In genomic region chr2:192390401-192390800, GRCh38 we compare ENCODE assay signal across 27 cellular contexts.
DNase-seq lines count a peak whose midpoint lies in the region; ATAC-seq, FAIRE-seq and TF ChIP-seq lines count a peak whose summit lies in the region.
"Had no signal": no experiment of that assay in that cellular context is flagged by ENCODE, and none has a peak within 500 bp of the region (broad histone marks: within the 10 kb centered on the region; RNA-seq: fewer than 3 reads in every experiment).

No MANE protein-coding gene starts in this region.

- no peak overlapping the region for H3K4me2 ChIP-seq in mammary epithelial cell (ENCODE audit: insufficient read depth, low read depth, low read length)

- BruUV-seq in MCF 10A (replicated peaks; lab: Mats Ljungman, UMichigan) (no TSS peak), mammary epithelial cell (replicated peaks; lab: Mats Ljungman, UMichigan) (no TSS peak)

- DNase-seq in MCF 10A (ENCODE audit: unreplicated experiment) (peak; percentile 47), mammary epithelial cell (no peak), bronchial epithelial cell (ENCODE audit: low read depth) (peak; percentile 49), kidney tubule cell (ENCODE audit: low spot score) (peak; percentile 10), sigmoid colon (no peak)
- DNase-seq: 8988T; Calu3; CD8-positive, alpha-beta memory T cell; DMS53; GM23248; H9; HFFc6; NCI-H1105; NCI-H146; NCI-H2029; NCI-H345; NCI-H524 treated with DMSO at 0.1 percent for 48 hours had no signal

- no peak for TF ChIP-seq CTCF in MCF 10A (IDR thresholded peaks at IDR 0.05; ENCODE audit: unreplicated experiment)
- no peak for TF ChIP-seq CTCF in mammary epithelial cell (conservative IDR thresholded peaks at IDR 0.05 in 1 of 2, IDR thresholded peaks at IDR 0.05 in 1 of 2; ENCODE audit: extremely low read depth in 1 of 2, insufficient read depth in 1 of 2, low read depth in 1 of 2, low read length in 2 of 2)
- no peak for TF ChIP-seq CTCF in bronchial epithelial cell (IDR thresholded peaks at IDR 0.05; ENCODE audit: insufficient read depth, low read length, severe bottlenecking)
- no peak for TF ChIP-seq CTCF in sigmoid colon (IDR thresholded peaks at IDR 0.05)

- H3K36me3 ChIP-seq in mammary epithelial cell (ENCODE audit: insufficient read depth, low read length), result no peaks in the 10 kb centered on the region
- H3K36me3 ChIP-seq in bronchial epithelial cell (ENCODE audit: control insufficient read depth, insufficient read depth, low read length), result no peaks in the 10 kb centered on the region
- no peaks in the 10 kb centered on the region for H3K36me3 ChIP-seq in sigmoid colon
- H3K36me3 ChIP-seq: SJSA1 had no signal

- H3K27me3 Mint-ChIP-seq in MCF 10A (ENCODE audit: insufficient read depth, unreplicated experiment), result no peaks in the 10 kb centered on the region
- H3K27me3 Mint-ChIP-seq: CD8-positive, alpha-beta memory T cell had no signal

- FAIRE-seq in bronchial epithelial cell (lab: Jason Lieb, UNC), result no peak
- FAIRE-seq: HepG2, K562, RCC 7860 had no signal

- no peak for TF ChIP-seq POLR2A in sigmoid colon (IDR thresholded peaks at IDR 0.05)

- no peak overlapping the region for H3K9ac ChIP-seq in mammary epithelial cell (ENCODE audit: insufficient read depth, low read length)
- H3K9ac ChIP-seq: GM23248 had no signal

- no peak for TF ChIP-seq EP300 in sigmoid colon (IDR thresholded peaks at IDR 0.05)

- H3K27ac ChIP-seq in mammary epithelial cell (ENCODE audit: insufficient read depth, low read depth, low read length) (no peak overlapping the region), sigmoid colon (no peak overlapping the region)
- H3K27ac ChIP-seq: C4-2B, GM23248, HL-60, SJSA1 had no signal

- H3K9me3 Mint-ChIP-seq in MCF 10A (ENCODE audit: unreplicated experiment), result no peaks in the 10 kb centered on the region

- intact Hi-C loops in MCF 10A (cut with micrococcal nuclease), result no loop called here
- intact Hi-C loops in mammary epithelial cell (cut with micrococcal nuclease), result no loop called here
- intact Hi-C loops in sigmoid colon (cut with DNase I), result no loop called here

- H3K4me3 Mint-ChIP-seq in MCF 10A (ENCODE audit: unreplicated experiment), result no peak overlapping the region
- H3K4me3 Mint-ChIP-seq: CD8-positive, alpha-beta memory T cell; H9; HFFc6 had no signal

- H3K79me2 ChIP-seq in mammary epithelial cell (ENCODE audit: insufficient read depth, low read length), result no peaks in the 10 kb centered on the region

- CTCF ChIA-PET in MCF 10A (lab: Yijun Ruan, JAX), result interaction anchor here (0.6 kb wide), 1 partner anchor 361 kb away, joined by 4 read pairs; no protein-coding TSS in a partner anchor
- CTCF ChIA-PET in mammary epithelial cell (lab: Charles Lee; ENCODE audit: low non-redundant PET), result no interaction called here

- H4K20me1 ChIP-seq in mammary epithelial cell (ENCODE audit: insufficient read depth, low read length), result no peaks in the 10 kb centered on the region

- in situ Hi-C loops in mammary epithelial cell (cut with MboI; ENCODE audit: low sequenced_read_pairs in 2 of 2), result no loop called here

- ATAC-seq in GM18907 (IDR thresholded peaks at IDR 0.05; ENCODE audit: unreplicated experiment) (no peak), GM21390 (IDR thresholded peaks at IDR 0.05; ENCODE audit: unreplicated experiment) (no peak), HG03439 (IDR thresholded peaks at IDR 0.05; ENCODE audit: unreplicated experiment) (no peak)
- ATAC-seq: HepG2, K562, Right ventricle myocardium inferior had no signal

- H3K4me1 Mint-ChIP-seq in MCF 10A (ENCODE audit: insufficient read depth, unreplicated experiment), result peaks cover 12% of the 10 kb centered on the region
- H3K4me1 Mint-ChIP-seq: CD8-positive, alpha-beta memory T cell; H9 had no signal

- H3K4me1 ChIP-seq in mammary epithelial cell (ENCODE audit: insufficient read depth, low read length), result no peaks in the 10 kb centered on the region
- no peaks in the 10 kb centered on the region for H3K4me1 ChIP-seq in sigmoid colon
- H3K4me1 ChIP-seq: SJSA1 had no signal

- no peaks in the 10 kb centered on the region for H3K36me3 Mint-ChIP-seq in MCF 10A (ENCODE audit: insufficient read depth, unreplicated experiment)
- H3K36me3 Mint-ChIP-seq: CD8-positive, alpha-beta memory T cell had no signal

- H3K27me3 ChIP-seq in mammary epithelial cell (ENCODE audit: insufficient read depth, low read length) (no peaks in the 10 kb centered on the region), bronchial epithelial cell (ENCODE audit: control insufficient read depth, insufficient read depth, low read length) (no peaks in the 10 kb centered on the region), sigmoid colon (no peaks in the 10 kb centered on the region)
- H3K27me3 ChIP-seq: SJSA1 had no signal

- H3K9me3 ChIP-seq in mammary epithelial cell (replicated peaks; ENCODE audit: insufficient read depth, low read length), result no peaks in the 10 kb centered on the region
- H3K9me3 ChIP-seq in sigmoid colon, result peaks cover 0 to 2% (median 0%) of the 10 kb centered on the region in 4 donors
- H3K9me3 ChIP-seq: SJSA1 had no signal

- dilution Hi-C loops in mammary epithelial cell (cut with HindIII; ENCODE audit: low sequenced_read_pairs), result no loop called here

- no peak overlapping the region for H2AFZ ChIP-seq in mammary epithelial cell (ENCODE audit: low read depth, low read length)
- H2AFZ ChIP-seq: GM23248 had no signal

- H3K4me3 ChIP-seq in mammary epithelial cell (replicated peaks in 1 of 3; ENCODE audit: insufficient read depth in 1 of 3, low read depth in 2 of 3, low read length in 3 of 3), result no peak overlapping the region
- no peak overlapping the region for H3K4me3 ChIP-seq in bronchial epithelial cell (ENCODE audit: low read depth, low read length)
- H3K4me3 ChIP-seq in sigmoid colon, result no peak overlapping the region
- H3K4me3 ChIP-seq: GM23248, K562, SJSA1 had no signal

- H3K27ac Mint-ChIP-seq in MCF 10A (ENCODE audit: low read depth, unreplicated experiment), result peak overlapping the region; percentile 61
- H3K27ac Mint-ChIP-seq: CD8-positive, alpha-beta memory T cell; H9; HFFc6 had no signal

- POLR2A ChIA-PET in MCF 10A (lab: Yijun Ruan, JAX), result interaction anchor here (1.0 kb wide), 1 partner anchor 16 kb away, joined by 3 read pairs; no protein-coding TSS in a partner anchor

Comparison
In these comparisons a context has a peak if more than half of its experiments do, and no peak if none do; other contexts are left out.
1. DNase-seq: peak in MCF 10A (single experiment), bronchial epithelial cell (single experiment) and kidney tubule cell (single experiment); none in mammary epithelial cell (single experiment) and sigmoid colon (single experiment).